21 cellular contexts compared by ENCODE assay signal in genomic region chr16:27386674-27387073, GRCh38. TPM values are rescaled to one million over a fixed set of nuclear protein-coding genes. Genes with fewer than 3 reads are reported as not detected.
"Had no signal": no experiment of that assay in that cellular context is flagged by ENCODE, and none has a peak within 500 bp of the region (broad histone marks: within the 10 kb centered on the region; RNA-seq: fewer than 3 reads in every experiment).

No MANE protein-coding gene starts in this region.

- DNase-seq: activated CD4-positive, CD25-positive, alpha-beta regulatory T cell; activated effector memory CD4-positive, alpha-beta T cell treated with anti-CD3 and anti-CD28 coated beads, Interleukin-2, amount 50 U/mL, for 16 hours; activated naive CD4-positive, alpha-beta T cell treated with Interleukin-2 at 50 U/mL for 16 hours; activated T-cell treated with anti-CD3 and anti-CD28 coated beads for 4 hours; amniotic stem cell; body of pancreas; central memory CD4-positive, alpha-beta T cell; NCI-H1105; NCI-H1436; NCI-H1694 treated with DMSO at 0.1 percent for 48 hours; NCI-H2029 treated with DMSO at 0.1 percent for 48 hours; NCI-H510A treated with DMSO at 0.1 percent for 48 hours; NCI-H69; NK-92 treated with Interleukin-12 subunit alpha and Interleukin-12 subunit beta, amount 100 ng/mL, for 24 hours; Peyer's patch; SHP77 had no signal

- H3K27ac ChIP-seq: ascending aorta, body of pancreas, Peyer's patch, SJSA1, VCaP had no signal

- H3K4me3 ChIP-seq: ascending aorta, body of pancreas, Peyer's patch, SJSA1 had no signal

- H3K4me3 Mint-ChIP-seq: activated naive CD8-positive, alpha-beta T cell treated with anti-CD3 and anti-CD28 coated beads, Interleukin-2, amount 50 U/mL, for 24 hours had no signal

- H3K4me1 ChIP-seq: ascending aorta, body of pancreas, Peyer's patch, SJSA1 had no signal

- FAIRE-seq: bronchial epithelial cell had no signal

- ATAC-seq: activated naive CD8-positive, alpha-beta T cell treated with anti-CD3 and anti-CD28 coated beads, Interleukin-2, amount 50 U/mL, for 24 hours; body of pancreas had no signal

- H3K36me3 ChIP-seq: ascending aorta, Peyer's patch, SJSA1 had no signal

- H3K27ac Mint-ChIP-seq: activated naive CD8-positive, alpha-beta T cell treated with anti-CD3 and anti-CD28 coated beads, Interleukin-2, amount 50 U/mL, for 24 hours had no signal

- H3K27me3 Mint-ChIP-seq: activated naive CD8-positive, alpha-beta T cell treated with anti-CD3 and anti-CD28 coated beads, Interleukin-2, amount 50 U/mL, for 24 hours had no signal

- H3K27me3 ChIP-seq: ascending aorta, body of pancreas, Peyer's patch had no signal

- H3K9me3 ChIP-seq: body of pancreas, Peyer's patch, SJSA1 had no signal

RNA-seq across cellular contexts. Expression of gene IL21R, which starts 15.3 kb away (rescaled TPM):
- total RNA-seq: bronchial epithelial cell had no signal
